ENCODE assay signal across 8 cellular contexts in genomic region chr3:42590989-42591756, GRCh38. TPM values are rescaled to one million over a fixed set of nuclear protein-coding genes. Genes with fewer than 3 reads are reported as not detected.
A peak's percentile ranks its signal among the peaks of the same experiment; 100 is the strongest.
DNase-seq lines count a peak whose midpoint lies in the region; ATAC-seq and TF ChIP-seq lines count a peak whose summit lies in the region.

No MANE protein-coding gene starts in this region.

- intact Hi-C loops in spleen (cut with DNase I; ENCODE audit: low total_unique reads): no loop called here

- H3K4me2 ChIP-seq in hepatocyte: peak overlapping the region; percentile 76

- H3K4me3 Mint-ChIP-seq in activated CD4-positive, alpha-beta memory T cell treated with anti-CD3 and anti-CD28 coated beads, Interleukin-2, amount 10 ng/mL, durations not matched to agents 7 days and 5 days: peak overlapping the region; percentile 88

- no peaks in the 10 kb centered on the region for H3K9me2 ChIP-seq in hepatocyte (replicated peaks; ENCODE audit: insufficient read depth)

- 8% methylated on average over 30 of the region's 44 CpGs for WGBS in hepatocyte (ENCODE audit: low lambda C conversion rate, missing lambda C conversion rate)
- 6 to 16% (median 12%) methylated on average over 37 to 44 of the region's 44 CpGs for WGBS in spleen, 5 donors

- H3K27ac ChIP-seq in hepatocyte (peak overlapping the region; percentile 70), spleen (peak overlapping the region; percentile 51 to 94 (median 90))

- H3K4me1 Mint-ChIP-seq in activated CD4-positive, alpha-beta memory T cell treated with anti-CD3 and anti-CD28 coated beads, Interleukin-2, amount 10 ng/mL, durations not matched to agents 7 days and 5 days: peaks cover 58% of the 10 kb centered on the region

- H3K27me3 ChIP-seq in hepatocyte (no peaks in the 10 kb centered on the region), spleen (replicated peaks in 1 of 7) (no peaks in the 10 kb centered on the region)

- no peak for TF ChIP-seq POLR2A in spleen (IDR thresholded peaks at IDR 0.05)

- H3K4me1 ChIP-seq in hepatocyte (ENCODE audit: insufficient read depth) (no peaks in the 10 kb centered on the region), spleen (peaks cover 15 to 42% (median 27%) of the 10 kb centered on the region in 6 donors)

- H4K20me1 ChIP-seq in hepatocyte (ENCODE audit: insufficient read depth, poor library complexity, severe bottlenecking): no peaks in the 10 kb centered on the region

- no peaks in the 10 kb centered on the region for H3K36me3 ChIP-seq in hepatocyte (replicated peaks; ENCODE audit: insufficient read depth, low read depth)
- peaks cover 0 to 41% (median 14%) of the 10 kb centered on the region in 6 donors for H3K36me3 ChIP-seq in spleen

- peak overlapping the region; percentile 29 for H3K4me3 ChIP-seq in hepatocyte
- H3K4me3 ChIP-seq in spleen: peak overlapping the region; percentile 47 to 84 (median 70)

- peak overlapping the region; percentile 92 for H3K27ac Mint-ChIP-seq in activated CD4-positive, alpha-beta memory T cell treated with anti-CD3 and anti-CD28 coated beads, Interleukin-2, amount 10 ng/mL, durations not matched to agents 7 days and 5 days

- no peak for ATAC-seq in HG03520 (IDR thresholded peaks at IDR 0.05; ENCODE audit: unreplicated experiment)
- no peak for ATAC-seq in GM18873 (IDR thresholded peaks at IDR 0.05; ENCODE audit: low FRiP score, unreplicated experiment)

- H3K36me3 Mint-ChIP-seq in activated CD4-positive, alpha-beta memory T cell treated with anti-CD3 and anti-CD28 coated beads, Interleukin-2, amount 10 ng/mL, durations not matched to agents 7 days and 5 days (ENCODE audit: low read depth): peaks cover 44% of the 10 kb centered on the region

- no peak for TF ChIP-seq CTCF in hepatocyte (IDR thresholded peaks at IDR 0.05; ENCODE audit: poor library complexity)
- no peak for TF ChIP-seq CTCF in spleen (IDR thresholded peaks at IDR 0.05 in 8 of 11, conservative IDR thresholded peaks at IDR 0.05 in 3 of 11)

- POLR2A ChIA-PET in activated CD4-positive, alpha-beta memory T cell treated with anti-CD3 and anti-CD28 coated beads, Interleukin-2, amount 10 ng/mL, durations not matched to agents 7 days and 5 days (lab: Charles Lee): interaction anchor here (0.6 to 4.6 kb wide), 13 partner anchors 10 to 167 kb away, joined by 3 to 93 read pairs (median 4); partner anchors contain the start of genes NKTR and SEC22C

- H3K9me3 ChIP-seq in hepatocyte (ENCODE audit: low read depth): no peaks in the 10 kb centered on the region
- no peaks in the 10 kb centered on the region for H3K9me3 ChIP-seq in spleen

- no peak overlapping the region for H2AFZ ChIP-seq in hepatocyte

- H3K27me3 Mint-ChIP-seq in activated CD4-positive, alpha-beta memory T cell treated with anti-CD3 and anti-CD28 coated beads, Interleukin-2, amount 10 ng/mL, durations not matched to agents 7 days and 5 days: no peaks in the 10 kb centered on the region

- H3K9me3 Mint-ChIP-seq in activated CD4-positive, alpha-beta memory T cell treated with anti-CD3 and anti-CD28 coated beads, Interleukin-2, amount 10 ng/mL, durations not matched to agents 7 days and 5 days: no peaks in the 10 kb centered on the region

- CTCF ChIA-PET in activated CD4-positive, alpha-beta memory T cell treated with anti-CD3 and anti-CD28 coated beads, Interleukin-2, amount 10 ng/mL, durations not matched to agents 7 days and 5 days (lab: Charles Lee): interaction anchor here (0.7 to 4.7 kb wide), 10 partner anchors 9 to 1072 kb away, joined by 3 to 34 read pairs (median 6); partner anchors contain the start of genes NKTR and SEC22C

- H3K79me2 ChIP-seq in hepatocyte: peaks cover 27% of the 10 kb centered on the region

- peak; percentile 19 for DNase-seq in activated CD4-positive, alpha-beta T cell treated with anti-CD3 and anti-CD28 coated beads for 48 hours
- DNase-seq in activated CD4-positive, alpha-beta T cell treated with anti-CD3 and anti-CD28 coated beads, Interleukin-2, amount 50 U/mL, for 4 hours: no peak
- peak; percentile 33 for DNase-seq in activated CD4-positive, alpha-beta memory T cell treated with anti-CD3 and anti-CD28 coated beads, Interleukin-2, amount 10 ng/mL, durations not matched to agents 7 days and 5 days
- peak; percentile 28 for DNase-seq in hepatocyte (ENCODE audit: low spot score)
- DNase-seq in spleen: peak; percentile 87
- DNase-seq in NCI-H1436 (lab: John Stamatoyannopoulos, UW): no peak

RNA-seq across cellular contexts. Expression of gene SS18L2, which starts 0.5 kb away (rescaled TPM):
- total RNA-seq in activated CD4-positive, alpha-beta memory T cell treated with anti-CD3 and anti-CD28 coated beads, Interleukin-2, amount 10 ng/mL, durations not matched to agents 7 days and 5 days: 10 to 100 TPM; 64.4 to 65.1 TPM
- total RNA-seq in hepatocyte: 23.5 and 26.8 TPM in 2 replicates
- 53.7 and 61.7 TPM in 2 replicates for polyA plus RNA-seq in hepatocyte
- total RNA-seq in spleen: 10 to 100 TPM; 23.1 to 42.6 (median 27.1) TPM
- polyA plus RNA-seq in spleen: 10 to 100 TPM; 81.9 to 86.6 (median 84.5) TPM

RNA-seq across cellular contexts. Expression of gene NKTR, which starts 9.3 kb away (rescaled TPM):
- 10 to 100 TPM; 97.8 to 98.9 TPM for total RNA-seq in activated CD4-positive, alpha-beta memory T cell treated with anti-CD3 and anti-CD28 coated beads, Interleukin-2, amount 10 ng/mL, durations not matched to agents 7 days and 5 days
- total RNA-seq in hepatocyte (74.3 and 78.9 TPM in 2 replicates), spleen (100 to 1,000 TPM in 6 of 7 donors, 10 to 100 TPM in 1; 99.2 to 258 (median 159) TPM)
- polyA plus RNA-seq in hepatocyte (36.8 and 66.2 TPM in 2 replicates), spleen (10 to 100 TPM; 19.9 to 35.8 (median 30.9) TPM)

RNA-seq across cellular contexts. Expression of gene SEC22C, which starts 9.4 kb away (rescaled TPM):
- 10 to 100 TPM; 58.8 to 62.0 TPM for total RNA-seq in activated CD4-positive, alpha-beta memory T cell treated with anti-CD3 and anti-CD28 coated beads, Interleukin-2, amount 10 ng/mL, durations not matched to agents 7 days and 5 days
- total RNA-seq in hepatocyte (44.1 and 53.9 TPM in 2 replicates), spleen (10 to 100 TPM; 28.9 to 58.2 (median 40.8) TPM)
- polyA plus RNA-seq in hepatocyte (23.5 and 31.4 TPM in 2 replicates), spleen (10 to 100 TPM; 13.5 to 19.9 (median 17.2) TPM)

Comparison
In these comparisons a context has a peak if more than half of its experiments do, and no peak if none do; other contexts are left out.
1. DNase-seq: peak in activated CD4-positive, alpha-beta T cell treated with anti-CD3 and anti-CD28 coated beads for 48 hours (single experiment), activated CD4-positive, alpha-beta memory T cell treated with anti-CD3 and anti-CD28 coated beads, Interleukin-2, amount 10 ng/mL, durations not matched to agents 7 days and 5 days (single experiment), hepatocyte (single experiment) and spleen (single experiment); none in activated CD4-positive, alpha-beta T cell treated with anti-CD3 and anti-CD28 coated beads, Interleukin-2, amount 50 U/mL, for 4 hours (0 of 2) and NCI-H1436 (single experiment).